ENCODE assay signal across 10 cellular contexts in genomic region chr1:78101514-78101913, GRCh38. TPM values are rescaled to one million over a fixed set of nuclear protein-coding genes. Genes with fewer than 3 reads are reported as not detected.
DNase-seq lines count a peak whose midpoint lies in the region; ATAC-seq and TF ChIP-seq lines count a peak whose summit lies in the region.
"Had no signal": no experiment of that assay in that cellular context is flagged by ENCODE, and none has a peak within 500 bp of the region (broad histone marks: within the 10 kb centered on the region; RNA-seq: fewer than 3 reads in every experiment).

No MANE protein-coding gene starts in this region.

- intact Hi-C loops in A673 (cut with micrococcal nuclease; ENCODE audit: unreplicated experiment) = no loop called here

- H3K9me3 Mint-ChIP-seq in T-helper 2 cell treated with Interferon-gamma antibody and Interleukin-4, amounts not matched to agents 5 μg/mL and 100 μg/mL, for 36 hours = no peaks in the 10 kb centered on the region
- no peaks in the 10 kb centered on the region for H3K9me3 Mint-ChIP-seq in stimulated activated effector memory CD8-positive, alpha-beta T cell treated with anti-CD3 and anti-CD28 coated beads, Interleukin-12 subunit alpha, Interleukin-12 subunit beta, amount 100 ng/mL, for 72 hours

- POLR2A ChIA-PET in A673 (lab: Charles Lee; ENCODE audit: low non-redundant PET) = no interaction called here

- no peak overlapping the region for H3K4me3 Mint-ChIP-seq in T-helper 2 cell treated with Interferon-gamma antibody and Interleukin-4, amounts not matched to agents 5 μg/mL and 100 μg/mL, for 36 hours
- H3K4me3 Mint-ChIP-seq in stimulated activated effector memory CD8-positive, alpha-beta T cell treated with anti-CD3 and anti-CD28 coated beads, Interleukin-12 subunit alpha, Interleukin-12 subunit beta, amount 100 ng/mL, for 72 hours = no peak overlapping the region
- H3K4me3 Mint-ChIP-seq: mesothelial cell of epicardium had no signal

- DNase-seq in A673 (ENCODE audit: low spot score) (peak; percentile 16), LNCaP clone FGC (ENCODE audit: low read depth) (peak; percentile 43), dedifferentiated amniotic fluid mesenchymal stem cell (ENCODE audit: extremely low spot score) (peak; percentile 96), DMS153 treated with DMSO at 0.1 percent for 48 hours (lab: John Stamatoyannopoulos, UW; ENCODE audit: unreplicated experiment) (no peak), WERI-Rb-1 (no peak)
- DNase-seq in T-helper 2 cell treated with Interferon-gamma antibody and Interleukin-4, amounts not matched to agents 5 μg/mL and 100 μg/mL, for 36 hours (ENCODE audit: low spot score) = no peak
- DNase-seq in stimulated activated effector memory CD8-positive, alpha-beta T cell treated with anti-CD3 and anti-CD28 coated beads, Interleukin-12 subunit alpha, Interleukin-12 subunit beta, amount 100 ng/mL, for 72 hours (ENCODE audit: low spot score in 2 of 2) = no peak
- DNase-seq: C1 segment of cervical spinal cord had no signal

- no TSS peak for BruUV-seq in A673 (replicated peaks; lab: Mats Ljungman, UMichigan)

- H3K4me3 ChIP-seq in A673 (ENCODE audit: low read depth, low read length, poor library complexity, severe bottlenecking) (no peak overlapping the region), LNCaP clone FGC (ENCODE audit: low read depth, low read length) (no peak overlapping the region), liver (ENCODE audit: low read depth in 1 of 3, low read length in 3 of 3) (no peak overlapping the region), WERI-Rb-1 (ENCODE audit: low read depth, low read length) (no peak overlapping the region)

- TF ChIP-seq CTCF in A673 (conservative IDR thresholded peaks at IDR 0.05; ENCODE audit: low read depth, low read length) = no peak
- TF ChIP-seq CTCF in LNCaP clone FGC (IDR thresholded peaks at IDR 0.05; ENCODE audit: control insufficient read depth, extremely low read depth, insufficient read depth) = no peak
- no peak for TF ChIP-seq CTCF in liver (IDR thresholded peaks at IDR 0.05; ENCODE audit: low read depth, low read length, missing input control)
- TF ChIP-seq CTCF in WERI-Rb-1 (IDR thresholded peaks at IDR 0.05; ENCODE audit: low read depth, low read length) = no peak

- H3K27me3 ChIP-seq in A673 (replicated peaks; ENCODE audit: insufficient read depth, low read depth, low read length, poor library complexity) (no peaks in the 10 kb centered on the region), liver (ENCODE audit: control insufficient read depth in 4 of 4, insufficient read depth in 4 of 4, low read length in 3 of 4) (no peaks in the 10 kb centered on the region), WERI-Rb-1 (ENCODE audit: insufficient read depth, low read depth, severe bottlenecking) (no peaks in the 10 kb centered on the region)

- H3K4me1 Mint-ChIP-seq in T-helper 2 cell treated with Interferon-gamma antibody and Interleukin-4, amounts not matched to agents 5 μg/mL and 100 μg/mL, for 36 hours (ENCODE audit: low read depth) = no peaks in the 10 kb centered on the region
- H3K4me1 Mint-ChIP-seq in stimulated activated effector memory CD8-positive, alpha-beta T cell treated with anti-CD3 and anti-CD28 coated beads, Interleukin-12 subunit alpha, Interleukin-12 subunit beta, amount 100 ng/mL, for 72 hours = no peaks in the 10 kb centered on the region

- H3K27ac ChIP-seq in A673 (ENCODE audit: low read depth, low read length, poor library complexity, severe bottlenecking) (no peak overlapping the region), liver (ENCODE audit: low read depth in 1 of 2, low read length in 2 of 2) (no peak overlapping the region), WERI-Rb-1 (no peak overlapping the region)

- H3K36me3 Mint-ChIP-seq in T-helper 2 cell treated with Interferon-gamma antibody and Interleukin-4, amounts not matched to agents 5 μg/mL and 100 μg/mL, for 36 hours (ENCODE audit: low read depth) = no peaks in the 10 kb centered on the region
- no peaks in the 10 kb centered on the region for H3K36me3 Mint-ChIP-seq in stimulated activated effector memory CD8-positive, alpha-beta T cell treated with anti-CD3 and anti-CD28 coated beads, Interleukin-12 subunit alpha, Interleukin-12 subunit beta, amount 100 ng/mL, for 72 hours
- H3K36me3 Mint-ChIP-seq: mesothelial cell of epicardium had no signal

- H3K27me3 Mint-ChIP-seq in T-helper 2 cell treated with Interferon-gamma antibody and Interleukin-4, amounts not matched to agents 5 μg/mL and 100 μg/mL, for 36 hours (ENCODE audit: low read depth) = peaks cover 2% of the 10 kb centered on the region

- CTCF ChIA-PET in A673 (lab: Charles Lee) = no interaction called here

- H3K9me3 ChIP-seq in A673 (ENCODE audit: low read depth, low read length, poor library complexity, severe bottlenecking) = no peaks in the 10 kb centered on the region
- no peaks in the 10 kb centered on the region for H3K9me3 ChIP-seq in liver (ENCODE audit: control insufficient read depth in 4 of 4, low read length in 3 of 4)
- no peaks in the 10 kb centered on the region for H3K9me3 ChIP-seq in WERI-Rb-1 (ENCODE audit: severe bottlenecking)

- no peak for ATAC-seq in stimulated activated effector memory CD8-positive, alpha-beta T cell treated with anti-CD3 and anti-CD28 coated beads, Interleukin-12 subunit alpha, Interleukin-12 subunit beta, amount 100 ng/mL, for 72 hours

- H3K36me3 ChIP-seq in A673 (ENCODE audit: insufficient read depth, low read length, poor library complexity, severe bottlenecking) = no peaks in the 10 kb centered on the region
- peaks cover 0 to 4% (median 0%) of the 10 kb centered on the region in 4 donors for H3K36me3 ChIP-seq in liver (ENCODE audit: control insufficient read depth in 4 of 4, insufficient read depth in 3 of 4, low read depth in 1 of 4, low read length in 3 of 4)
- no peaks in the 10 kb centered on the region for H3K36me3 ChIP-seq in WERI-Rb-1

- no peak overlapping the region for H3K9ac ChIP-seq in liver (ENCODE audit: low read depth in 1 of 2, low read length in 2 of 2)

- 50% methylated on average over 2 of the region's 2 CpGs for WGBS in liver

- TF ChIP-seq RAD21 in liver (IDR thresholded peaks at IDR 0.05) = peak; percentile 22 to 30

- no peak overlapping the region for H3K27ac Mint-ChIP-seq in T-helper 2 cell treated with Interferon-gamma antibody and Interleukin-4, amounts not matched to agents 5 μg/mL and 100 μg/mL, for 36 hours
- H3K27ac Mint-ChIP-seq in stimulated activated effector memory CD8-positive, alpha-beta T cell treated with anti-CD3 and anti-CD28 coated beads, Interleukin-12 subunit alpha, Interleukin-12 subunit beta, amount 100 ng/mL, for 72 hours = no peak overlapping the region
- H3K27ac Mint-ChIP-seq: mesothelial cell of epicardium had no signal

- H3K4me1 ChIP-seq in A673 (ENCODE audit: insufficient read depth, low read length, poor library complexity, severe bottlenecking) = no peaks in the 10 kb centered on the region
- peaks cover 0 to 7% (median 1%) of the 10 kb centered on the region in 4 donors for H3K4me1 ChIP-seq in liver (ENCODE audit: control insufficient read depth in 4 of 4, insufficient read depth in 4 of 4, low read length in 3 of 4)

TF ChIP-seq in liver, 16 proteins besides CTCF, POLR2A, EP300 and RAD21:
- TF ChIP-seq JUND (IDR thresholded peaks at IDR 0.05) = peak; percentile 54 to 94
- TF ChIP-seq GABPA (IDR thresholded peaks at IDR 0.05 in 1 of 2, conservative IDR thresholded peaks at IDR 0.05 in 1 of 2) = no peak
- TF ChIP-seq, protein P1, sequence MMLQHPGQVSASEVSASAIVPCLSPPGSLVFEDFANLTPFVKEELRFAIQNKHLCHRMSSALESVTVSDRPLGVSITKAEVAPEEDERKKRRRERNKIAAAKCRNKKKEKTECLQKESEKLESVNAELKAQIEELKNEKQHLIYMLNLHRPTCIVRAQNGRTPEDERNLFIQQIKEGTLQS (IDR thresholded peaks at IDR 0.05) = peak; percentile 17
- peak; percentile 65 for TF ChIP-seq YY1 (IDR thresholded peaks at IDR 0.05)
- TF ChIP-seq MAX (IDR thresholded peaks at IDR 0.05) = no peak
- peak; percentile 33 for TF ChIP-seq NR2F2 (IDR thresholded peaks at IDR 0.05)
- TF ChIP-seq EGR1 (IDR thresholded peaks at IDR 0.05; ENCODE audit: low read depth in 2 of 2) = peak in 1 of 2 donors; percentile 63
- TF ChIP-seq HNF4G (IDR thresholded peaks at IDR 0.05) = no peak
- TF ChIP-seq HNF4A (conservative IDR thresholded peaks at IDR 0.05) = no peak

RNA-seq across cellular contexts. Expression of gene GIPC2, which starts 55.7 kb away (rescaled TPM):
- total RNA-seq in A673 (2021) (0.07 TPM in 1 of 2 replicates, not detected in the other), liver (10 to 100 TPM in 1 of 2 donors, 1 to 10 TPM in 1; 5.0 to 10.9 TPM)
- polyA plus RNA-seq in liver = 1 to 10 TPM; 3.7 to 7.9 TPM

Comparison
In these comparisons a context has a peak if more than half of its experiments do, and no peak if none do; other contexts are left out.
1. DNase-seq: peak in A673 (single experiment), LNCaP clone FGC (single experiment) and dedifferentiated amniotic fluid mesenchymal stem cell (single experiment); none in DMS153 treated with DMSO at 0.1 percent for 48 hours (single experiment), T-helper 2 cell treated with Interferon-gamma antibody and Interleukin-4, amounts not matched to agents 5 μg/mL and 100 μg/mL, for 36 hours (single experiment), stimulated activated effector memory CD8-positive, alpha-beta T cell treated with anti-CD3 and anti-CD28 coated beads, Interleukin-12 subunit alpha, Interleukin-12 subunit beta, amount 100 ng/mL, for 72 hours (0 of 2) and WERI-Rb-1 (single experiment).